Comparison of ENCODE assay signal across 8 cellular contexts in the genomic region with DNA sequence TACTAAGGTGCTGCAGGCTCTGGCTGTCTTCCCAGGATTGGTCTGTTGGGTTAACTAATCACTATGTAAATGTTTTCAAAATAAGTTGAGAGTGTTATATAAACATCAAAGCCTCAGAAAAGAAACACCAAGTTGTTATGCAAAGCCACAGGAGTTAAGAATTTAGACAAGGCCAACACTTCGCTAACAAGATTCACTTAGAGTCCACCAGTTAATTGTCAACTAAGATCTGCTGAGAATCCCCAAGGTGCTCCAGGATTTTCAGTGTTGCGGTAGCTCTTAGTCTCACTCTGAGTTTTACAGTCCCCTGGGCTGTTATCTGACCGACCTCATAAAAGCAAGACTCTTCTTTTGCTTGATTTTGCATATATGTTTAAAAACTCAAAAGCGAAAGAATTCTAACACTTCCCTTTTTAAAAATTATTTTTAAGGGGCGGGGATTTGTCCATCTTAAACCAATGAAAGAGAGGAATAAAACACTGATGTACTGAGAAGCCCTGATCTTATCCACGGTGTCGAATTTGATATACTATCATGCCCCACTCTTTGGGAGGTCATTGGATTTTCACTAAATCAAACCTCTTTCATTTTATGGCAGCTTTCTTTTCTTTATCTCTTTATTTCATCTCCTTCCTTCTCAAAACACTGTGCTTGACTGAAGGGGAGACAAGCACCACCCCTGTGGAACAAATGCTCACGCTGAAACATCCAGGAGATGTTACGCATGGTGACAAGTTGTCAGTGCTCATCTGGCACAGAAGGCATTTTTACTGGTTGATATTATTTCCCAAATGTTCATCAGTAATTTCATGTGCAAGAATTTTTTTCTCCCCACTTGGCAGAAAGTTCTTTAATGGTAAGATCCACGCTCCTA. TPM values are rescaled to one million over a fixed set of nuclear protein-coding genes. Genes with fewer than 3 reads are reported as not detected.
DNase-seq lines count a peak whose midpoint lies in the region; ATAC-seq and TF ChIP-seq lines count a peak whose summit lies in the region.

No MANE protein-coding gene starts in this region.

- ATAC-seq in heart right ventricle (peak in 1 of 8 donors; percentile 12), Right ventricle myocardium inferior (no peak), HG03045 (IDR thresholded peaks at IDR 0.05; ENCODE audit: unreplicated experiment) (peak; percentile 65)
- ATAC-seq in activated naive CD8-positive, alpha-beta T cell treated with anti-CD3 and anti-CD28 coated beads, Interleukin-2, amount 50 U/mL, for 24 hours: no peak

- no peak for DNase-seq in heart right ventricle
- DNase-seq in Right ventricle myocardium inferior (ENCODE audit: missing footprints): no peak
- DNase-seq in activated naive CD8-positive, alpha-beta T cell treated with anti-CD3 and anti-CD28 coated beads, Interleukin-2, amount 50 U/mL, for 24 hours: no peak
- no peak for DNase-seq in NCI-H226
- no peak for DNase-seq in cerebellar nuclear complex (lab: John Stamatoyannopoulos, UW)
- no peak for DNase-seq in activated CD4-positive, alpha-beta T cell treated with anti-CD3 and anti-CD28 coated beads for 4 hours

- H3K36me3 ChIP-seq in heart right ventricle (peaks cover 0 to 21% (median 0%) of the 10 kb centered on the region in 9 donors), skeletal muscle satellite cell (ENCODE audit: insufficient read depth, low read length) (peaks cover 3% of the 10 kb centered on the region)

- H3K27ac ChIP-seq in heart right ventricle: peak overlapping the region in 7 of 10 donors; percentile 4 to 79 (median 31)

- no peaks in the 10 kb centered on the region for H3K9me3 ChIP-seq in heart right ventricle
- no peaks in the 10 kb centered on the region for H3K9me3 ChIP-seq in skeletal muscle satellite cell (replicated peaks; ENCODE audit: low read length)

- H3K27me3 Mint-ChIP-seq in activated naive CD8-positive, alpha-beta T cell treated with anti-CD3 and anti-CD28 coated beads, Interleukin-2, amount 50 U/mL, for 24 hours: no peaks in the 10 kb centered on the region

- peaks cover 95% of the 10 kb centered on the region for H3K4me1 Mint-ChIP-seq in activated naive CD8-positive, alpha-beta T cell treated with anti-CD3 and anti-CD28 coated beads, Interleukin-2, amount 50 U/mL, for 24 hours

- TF ChIP-seq CTCF in heart right ventricle (IDR thresholded peaks at IDR 0.05): no peak

- H3K36me3 Mint-ChIP-seq in activated naive CD8-positive, alpha-beta T cell treated with anti-CD3 and anti-CD28 coated beads, Interleukin-2, amount 50 U/mL, for 24 hours (ENCODE audit: low read depth): peaks cover 35% of the 10 kb centered on the region

- WGBS in heart right ventricle, 2 donors: 75% methylated on average over 10 of the region's 10 CpGs

- H3K27me3 ChIP-seq in heart right ventricle (no peaks in the 10 kb centered on the region), skeletal muscle satellite cell (ENCODE audit: control insufficient read depth, insufficient read depth, low read length) (no peaks in the 10 kb centered on the region)

- peaks cover 0 to 78% (median 28%) of the 10 kb centered on the region in 9 donors for H3K4me1 ChIP-seq in heart right ventricle
- H3K4me1 ChIP-seq in skeletal muscle satellite cell (ENCODE audit: control insufficient read depth, insufficient read depth, low read length): peaks cover 30% of the 10 kb centered on the region

- peak overlapping the region; percentile 74 for H3K4me2 ChIP-seq in skeletal muscle satellite cell (ENCODE audit: low read length)

- peaks cover 4% of the 10 kb centered on the region for H3K9me3 Mint-ChIP-seq in activated naive CD8-positive, alpha-beta T cell treated with anti-CD3 and anti-CD28 coated beads, Interleukin-2, amount 50 U/mL, for 24 hours

- intact Hi-C loops in heart right ventricle (cut with DNase I) (no loop called here), Right ventricle myocardium inferior (cut with DNase I) (no loop called here)

- H3K9ac ChIP-seq in skeletal muscle satellite cell (ENCODE audit: low read depth, low read length): no peak overlapping the region

- peak overlapping the region; percentile 72 for H3K4me3 Mint-ChIP-seq in activated naive CD8-positive, alpha-beta T cell treated with anti-CD3 and anti-CD28 coated beads, Interleukin-2, amount 50 U/mL, for 24 hours

- H3K4me3 ChIP-seq in heart right ventricle (peak overlapping the region in 5 of 10 donors; percentile 3 to 20 (median 6)), skeletal muscle satellite cell (ENCODE audit: low read length) (no peak overlapping the region)

- H3K27ac Mint-ChIP-seq in activated naive CD8-positive, alpha-beta T cell treated with anti-CD3 and anti-CD28 coated beads, Interleukin-2, amount 50 U/mL, for 24 hours: peak overlapping the region; percentile 87

RNA-seq across cellular contexts. Expression of gene NIN, which starts 7.0 kb away (rescaled TPM):
- total RNA-seq in heart right ventricle: 10 to 100 TPM; 20.2 to 38.7 (median 26.6) TPM
- 10 to 100 TPM in 1 of 2 donors, 1 to 10 TPM in 1; 4.0 to 14.3 TPM for polyA plus RNA-seq in heart right ventricle
- 22.2 TPM for total RNA-seq in Right ventricle myocardium inferior
- total RNA-seq in skeletal muscle satellite cell (2012; rRNA removed): 26.0 and 33.0 TPM in 2 replicates

RNA-seq across cellular contexts. Expression of gene ABHD12B, which starts 47.9 kb away (rescaled TPM):
- total RNA-seq in heart right ventricle (not detected), Right ventricle myocardium inferior (not detected)
- polyA plus RNA-seq in heart right ventricle: not detected
- total RNA-seq in skeletal muscle satellite cell (2012; rRNA removed): not detected in 2 replicates
